In the genomic region with DNA sequence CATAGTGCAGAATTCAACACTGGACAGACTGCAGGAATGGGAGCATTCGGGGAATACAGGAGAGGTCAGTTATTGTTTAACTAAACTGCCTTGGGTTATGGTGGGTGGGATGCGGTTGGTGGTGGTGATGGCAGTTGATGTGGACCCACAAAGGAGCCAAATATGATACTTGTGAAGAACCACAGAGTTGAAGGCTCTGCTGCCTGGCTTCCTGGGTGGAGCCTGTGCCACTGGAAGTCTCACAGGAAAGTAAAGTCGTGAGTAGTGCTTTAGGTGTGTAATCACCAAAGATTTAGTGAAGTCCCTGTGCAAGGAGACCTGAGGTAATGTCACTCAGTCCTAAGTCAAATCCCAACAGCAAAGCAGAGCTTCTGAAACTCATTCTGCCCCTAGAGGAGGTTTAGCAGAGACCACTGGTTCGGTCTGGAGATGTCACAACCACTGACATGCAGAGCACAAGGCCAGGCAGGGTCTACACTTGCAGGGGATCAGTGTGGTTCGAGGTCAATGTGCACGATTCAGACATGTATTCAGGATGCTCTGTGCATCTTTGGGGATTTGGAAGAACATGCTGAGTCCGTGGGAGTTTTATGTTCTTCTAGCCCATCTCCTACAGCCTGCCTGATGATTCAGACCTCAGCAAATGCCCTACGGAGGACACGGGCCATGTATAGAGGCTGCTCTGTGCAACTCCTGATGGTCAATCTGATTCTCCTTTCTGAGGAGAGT, we compare ENCODE assay signal across 2 cellular contexts.
TF ChIP-seq lines count a peak whose summit lies in the region.

No MANE protein-coding gene starts in this region.

TF ChIP-seq in GM12891, 5 proteins besides CTCF, POLR2A, EP300 and RAD21:
- no peak for TF ChIP-seq TAF1 (IDR thresholded peaks at IDR 0.05; ENCODE audit: low read depth, low read length)
- no peak for TF ChIP-seq SPI1 (IDR thresholded peaks at IDR 0.05; ENCODE audit: low read depth, low read length)
- TF ChIP-seq PAX5 (IDR thresholded peaks at IDR 0.05; ENCODE audit: insufficient read depth, low read length, severe bottlenecking): no peak
- TF ChIP-seq POU2F2 (IDR thresholded peaks at IDR 0.05; ENCODE audit: low read depth, low read length): no peak
- no peak for TF ChIP-seq POLR2AphosphoS5 (IDR thresholded peaks at IDR 0.05; ENCODE audit: low read depth, low read length)
TF ChIP-seq in GM12891: peak in this region for 0.

TF ChIP-seq in HepG2, 621 proteins besides CTCF, POLR2A, EP300 and RAD21:
- TF ChIP-seq SIN3A (IDR thresholded peaks at IDR 0.05; ENCODE audit: borderline replicate concordance, low read depth, low read length) (no peak), EED (CRISPR knock-in tag; IDR thresholded peaks at IDR 0.05) (0 out of 2 replicates have a peak, but pooled peaks have one; percentile 53), NR1H2 (CRISPR knock-in tag; IDR thresholded peaks at IDR 0.05; ENCODE audit: borderline replicate concordance, low read depth) (no peak), MYC (CRISPR knock-in tag; IDR thresholded peaks at IDR 0.05; ENCODE audit: borderline replicate concordance) (no peak), HMGA1 (CRISPR knock-in tag; conservative IDR thresholded peaks at IDR 0.05) (no peak), ZNF230 (CRISPR knock-in tag; IDR thresholded peaks at IDR 0.05) (no peak)
